1 cellular context compared by ENCODE assay signal in genomic region chr1:27830621-27831424, GRCh38.
A peak's percentile ranks its signal among the peaks of the same experiment; 100 is the strongest.
TF ChIP-seq lines count a peak whose summit lies in the region.

PPP1R8 (plus strand) TSS chr1:27830782; CDS start chr1:27830836, 54 bp downstream.

TF ChIP-seq in A549, 52 proteins besides CTCF, POLR2A, EP300 and RAD21 (continued from another document):
- TF ChIP-seq HMGXB4 (CRISPR knock-in tag; IDR thresholded peaks at IDR 0.05; ENCODE audit: borderline replicate concordance) = no peak
- no peak for TF ChIP-seq ZSCAN20 (CRISPR knock-in tag; IDR thresholded peaks at IDR 0.05)
- TF ChIP-seq USF2 (IDR thresholded peaks at IDR 0.05) = no peak
- no peak for TF ChIP-seq HEYL (CRISPR knock-in tag; IDR thresholded peaks at IDR 0.05)
- no peak for TF ChIP-seq TFCP2L1 (CRISPR knock-in tag; IDR thresholded peaks at IDR 0.05)
- peak in 1 of 2 experiments; percentile 77; a peak in 3 of 5 replicates for TF ChIP-seq JUN (IDR thresholded peaks at IDR 0.05)
- no peak for TF ChIP-seq HOXB13 (CRISPR knock-in tag; IDR thresholded peaks at IDR 0.05; ENCODE audit: low read depth)
- TF ChIP-seq KDM1A (IDR thresholded peaks at IDR 0.05; ENCODE audit: low read depth) = no peak
- TF ChIP-seq POLR2AphosphoS2 (conservative IDR thresholded peaks at IDR 0.05; ENCODE audit: low read length) = no peak
- no peak for TF ChIP-seq EHMT2 (IDR thresholded peaks at IDR 0.05; ENCODE audit: low read depth)
- no peak for TF ChIP-seq HOXA7 (CRISPR knock-in tag; IDR thresholded peaks at IDR 0.05)
- no peak for TF ChIP-seq HDAC2 (IDR thresholded peaks at IDR 0.05)
TF ChIP-seq in A549: peak in this region for 8.
